29 cellular contexts compared by ENCODE assay signal in genomic region chr14:34173916-34174315, GRCh38.
A peak's percentile ranks its signal among the peaks of the same experiment; 100 is the strongest.
DNase-seq lines count a peak whose midpoint lies in the region; ATAC-seq and TF ChIP-seq lines count a peak whose summit lies in the region.
"Had no signal": no experiment of that assay in that cellular context is flagged by ENCODE, and none has a peak within 500 bp of the region (broad histone marks: within the 10 kb centered on the region; RNA-seq: fewer than 3 reads in every experiment).

No MANE protein-coding gene starts in this region.

- no peak overlapping the region for H3K9ac ChIP-seq in skeletal muscle tissue (ENCODE audit: low read depth in 1 of 3, low read length in 3 of 3)
- H3K9ac ChIP-seq: BLaER1; BLaER1 treated with 17β-estradiol and CSF1 and Interleukin-3, amounts not matched to agents 10 nM and 100 nM had no signal

- peak overlapping the region; percentile 69; the same call in 1 of the 2 replicates for H3K27ac ChIP-seq in VCaP
- peak overlapping the region; percentile 61 for H3K27ac ChIP-seq in skeletal muscle tissue (ENCODE audit: low read depth, low read length)
- H3K27ac ChIP-seq: 22Rv1; A549; BLaER1; BLaER1 treated with 17β-estradiol and CSF1 and Interleukin-3, amounts not matched to agents 10 nM and 100 nM; C4-2B had no signal

- no peaks in the 10 kb centered on the region for H3K27me3 ChIP-seq in skeletal muscle tissue (ENCODE audit: control insufficient read depth in 3 of 3, insufficient read depth in 3 of 3, low read length in 3 of 3)
- H3K27me3 ChIP-seq: BE2C, BLaER1 had no signal

- no peak overlapping the region for H3K4me3 ChIP-seq in skeletal muscle tissue (ENCODE audit: low read length in 3 of 3)
- H3K4me3 ChIP-seq: A549; BLaER1; BLaER1 treated with 17β-estradiol and CSF1 and Interleukin-3, amounts not matched to agents 10 nM and 100 nM had no signal

- no peaks in the 10 kb centered on the region for H3K9me3 ChIP-seq in skeletal muscle tissue (ENCODE audit: control insufficient read depth in 3 of 3, low read length in 3 of 3)
- H3K9me3 ChIP-seq: A549; BE2C; BLaER1; BLaER1 treated with 17β-estradiol and CSF1 and Interleukin-3, amounts not matched to agents 10 nM and 100 nM; Caco-2 had no signal

- peaks cover 15 to 32% (median 19%) of the 10 kb centered on the region in 3 donors for H3K4me1 ChIP-seq in skeletal muscle tissue (ENCODE audit: control insufficient read depth in 3 of 3, insufficient read depth in 3 of 3, low read length in 3 of 3)
- H3K4me1 ChIP-seq: A549, BE2C had no signal

- H3K36me3 ChIP-seq in skeletal muscle tissue (ENCODE audit: control insufficient read depth in 3 of 3, insufficient read depth in 3 of 3, low read length in 3 of 3), result no peaks in the 10 kb centered on the region
- H3K36me3 ChIP-seq: BE2C; BLaER1; BLaER1 treated with 17β-estradiol and CSF1 and Interleukin-3, amounts not matched to agents 10 nM and 100 nM had no signal

- no peak for TF ChIP-seq CTCF in VCaP (conservative IDR thresholded peaks at IDR 0.05)

- no peak for ATAC-seq in HG03442 (IDR thresholded peaks at IDR 0.05; ENCODE audit: unreplicated experiment)
- ATAC-seq: A549; CD8-positive, alpha-beta T cell had no signal

- DNase-seq in T-helper 2 cell, result no peak
- DNase-seq: 8988T; ACHN; AML-193; BE2C; C1 segment of cervical spinal cord; Caco-2; Calu3; CD4-positive, alpha-beta memory T cell; CD4-positive, alpha-beta T cell; CD4-positive, CD25-positive, alpha-beta regulatory T cell; CD8-positive, alpha-beta memory T cell; CD8-positive, alpha-beta T cell; COR-L47; DMS 273 treated with DMSO at 0.1 percent for 48 hours; DMS153; DMS53; DMS79; DMS79 treated with DMSO at 0.1 percent for 48 hours; DND-41; EL had no signal
